ENCODE assay signal across 8 cellular contexts in genomic region chr5:58462623-58463230, GRCh38. TPM values are rescaled to one million over a fixed set of nuclear protein-coding genes. Genes with fewer than 3 reads are reported as not detected.
DNase-seq lines count a peak whose midpoint lies in the region; ATAC-seq and TF ChIP-seq lines count a peak whose summit lies in the region.

No MANE protein-coding gene starts in this region.

- H3K36me3 ChIP-seq in PC-3 (ENCODE audit: low read depth, low read length) (peaks cover 12% of the 10 kb centered on the region), brain microvascular endothelial cell (replicated peaks) (peaks cover 12% of the 10 kb centered on the region), left lung (no peaks in the 10 kb centered on the region), tibial artery (no peaks in the 10 kb centered on the region)

- ATAC-seq in GM18868 (IDR thresholded peaks at IDR 0.05; ENCODE audit: unreplicated experiment) (peak; percentile 6), PC-3 (no peak), left lung (no peak), GM18909 (IDR thresholded peaks at IDR 0.05; ENCODE audit: poor library complexity, unreplicated experiment) (no peak), GM21576 (IDR thresholded peaks at IDR 0.05; ENCODE audit: unreplicated experiment) (no peak)

- H4K20me1 ChIP-seq in PC-3 (ENCODE audit: low read length): peaks cover 20% of the 10 kb centered on the region

- H3F3A ChIP-seq in PC-3 (ENCODE audit: low read length, unreplicated experiment): no peaks in the 10 kb centered on the region

- H3K27me3 ChIP-seq in PC-3 (ENCODE audit: low read length) (no peaks in the 10 kb centered on the region), brain microvascular endothelial cell (replicated peaks) (no peaks in the 10 kb centered on the region), left lung (peaks cover 0 to 20% of the 10 kb centered on the region in 2 donors), tibial artery (no peaks in the 10 kb centered on the region)

- H3K4me1 ChIP-seq in PC-3 (ENCODE audit: insufficient read depth, low read length): peaks cover 14% of the 10 kb centered on the region; the same call in 1 of the 2 replicates
- H3K4me1 ChIP-seq in left lung: peaks cover 0 to 17% of the 10 kb centered on the region in 2 donors
- H3K4me1 ChIP-seq in tibial artery: peaks cover 0 to 16% (median 2%) of the 10 kb centered on the region in 4 donors

- DNase-seq in COLO668 (lab: John Stamatoyannopoulos, UW; ENCODE audit: unreplicated experiment) (peak; percentile 9), PC-3 (peak; percentile 74), brain microvascular endothelial cell (peak; percentile 74), left lung (no peak), tibial artery (peak in 1 of 2 donors; percentile 28)

- no peak overlapping the region for H3K9ac ChIP-seq in PC-3 (ENCODE audit: low read length)

- peaks cover 22% of the 10 kb centered on the region for H3K79me2 ChIP-seq in PC-3 (ENCODE audit: low read length)

- no TSS peak for BruUV-seq in PC-3 (replicated peaks; lab: Mats Ljungman, UMichigan)

- intact Hi-C loops in PC-3 (cut with micrococcal nuclease) (loop anchor here (1.0 to 10.0 kb wide), 6 partner anchors 390 to 1558 kb away; partner anchors contain the start of gene SETD9), left lung (cut with DNase I) (loop anchor here in 1 of 2 donors (5.0 kb wide), 2 partner anchors 680 to 1165 kb away; no protein-coding TSS in a partner anchor), tibial artery (cut with DNase I; ENCODE audit: low total_unique reads) (loop anchor here (5.0 kb wide), 1 partner anchor 575 kb away; no protein-coding TSS in a partner anchor)

- CTCF ChIA-PET in PC-3 (lab: Charles Lee): no interaction called here

- no peaks in the 10 kb centered on the region for H3K9me2 ChIP-seq in PC-3 (replicated peaks; ENCODE audit: low read length)

- in situ Hi-C loops in brain microvascular endothelial cell (cut with HindIII; ENCODE audit: low pct_ligation_motif_present, low sequenced_read_pairs): loop anchor here (25.0 kb wide), 3 partner anchors 675 to 1150 kb away; partner anchors contain the start of gene ACTBL2

- H2AFZ ChIP-seq in PC-3 (ENCODE audit: low read length): no peak overlapping the region

- POLR2A ChIA-PET in PC-3 (lab: Charles Lee; ENCODE audit: unreplicated experiment): no interaction called here

- H3K9me3 ChIP-seq in PC-3 (ENCODE audit: low read length): no peaks in the 10 kb centered on the region
- no peaks in the 10 kb centered on the region for H3K9me3 ChIP-seq in left lung
- H3K9me3 ChIP-seq in tibial artery: no peaks in the 10 kb centered on the region

- no peak overlapping the region for H3K4me2 ChIP-seq in PC-3 (ENCODE audit: low read length)

- H3K27ac ChIP-seq in PC-3 (ENCODE audit: low read length) (no peak overlapping the region), brain microvascular endothelial cell (peak overlapping the region; percentile 47), left lung (no peak overlapping the region), tibial artery (peak overlapping the region in 1 of 2 donors; percentile 85)

- H3K4me3 ChIP-seq in PC-3 (ENCODE audit: low read length) (no peak overlapping the region), brain microvascular endothelial cell (ENCODE audit: low read depth, low read length) (no peak overlapping the region), left lung (no peak overlapping the region), tibial artery (no peak overlapping the region)

- peak; percentile 62 for TF ChIP-seq CTCF in PC-3 (conservative IDR thresholded peaks at IDR 0.05; ENCODE audit: low read depth, low read length)
- TF ChIP-seq CTCF in brain microvascular endothelial cell (IDR thresholded peaks at IDR 0.05; ENCODE audit: low read depth, low read length, missing control alignments): peak; percentile 34
- TF ChIP-seq CTCF in left lung (IDR thresholded peaks at IDR 0.05): peak; percentile 36 to 66
- peak; percentile 51 to 76 for TF ChIP-seq CTCF in tibial artery (IDR thresholded peaks at IDR 0.05)

RNA-seq across cellular contexts. Expression of gene PLK2, which starts 2.8 kb away (rescaled TPM):
- total RNA-seq in PC-3 (2014; rRNA removed) (372 and 564 TPM in 2 replicates), left lung (10 to 100 TPM; 45.5 to 53.6 TPM)

RNA-seq across cellular contexts. Expression of gene GAPT, which starts 28.5 kb away (rescaled TPM):
- total RNA-seq in PC-3 (2014; rRNA removed) (not detected in 2 replicates), left lung (10 to 100 TPM in 1 of 2 donors, 1 to 10 TPM in 1; 2.6 to 18.3 TPM)

Comparison
In these comparisons a context has a peak if more than half of its experiments do, and no peak if none do; other contexts are left out.
1. DNase-seq: peak in COLO668 (single experiment), PC-3 (single experiment) and brain microvascular endothelial cell (single experiment); none in left lung (0 of 2).
2. Peak in every context shown above with its lines, with median percentiles within 50 percentile points of each other: CTCF ChIP-seq.